ENCODE assay signal across 12 cellular contexts in the genomic region with DNA sequence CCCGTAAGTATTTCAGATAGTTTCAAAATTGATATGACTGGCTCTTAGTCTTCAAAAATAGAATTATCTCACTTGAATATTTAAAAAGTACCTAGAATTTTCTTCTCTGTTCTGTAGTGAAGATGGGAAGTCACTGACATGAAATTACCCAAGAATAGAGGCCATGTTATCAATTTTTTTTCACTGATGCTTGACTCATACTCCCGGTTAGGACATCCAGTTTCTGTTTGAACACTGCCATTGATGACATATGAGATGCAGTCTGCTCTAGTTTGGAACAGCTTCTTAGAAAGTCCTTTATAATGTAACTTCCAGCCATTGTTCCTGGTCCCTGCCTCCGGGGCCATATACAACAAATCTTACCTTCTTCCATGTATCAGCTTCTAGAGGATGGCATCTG. TPM values are rescaled to one million over a fixed set of nuclear protein-coding genes. Genes with fewer than 3 reads are reported as not detected.
DNase-seq lines count a peak whose midpoint lies in the region; ATAC-seq and TF ChIP-seq lines count a peak whose summit lies in the region.
"Had no signal": no experiment of that assay in that cellular context is flagged by ENCODE, and none has a peak within 500 bp of the region (broad histone marks: within the 10 kb centered on the region; RNA-seq: fewer than 3 reads in every experiment).

No MANE protein-coding gene starts in this region.

- H3K4me1 ChIP-seq in BE2C, result no peaks in the 10 kb centered on the region

- H3K27me3 Mint-ChIP-seq in activated CD8-positive, alpha-beta memory T cell treated with anti-CD3 and anti-CD28 coated beads, Interleukin-2, amount 10 ng/mL, durations not matched to agents 7 days and 5 days, result peaks cover 5% of the 10 kb centered on the region
- H3K27me3 Mint-ChIP-seq: activated CD4-positive, alpha-beta T cell treated with anti-CD3 and anti-CD28 coated beads, Interleukin-2, amount 10 ng/mL, durations not matched to agents 7 days and 5 days had no signal

- CTCF ChIA-PET in activated CD8-positive, alpha-beta memory T cell treated with anti-CD3 and anti-CD28 coated beads, Interleukin-2, amount 10 ng/mL, durations not matched to agents 7 days and 5 days (lab: Charles Lee), result no interaction called here

- no peak overlapping the region for H3K4me3 ChIP-seq in BE2C (ENCODE audit: low read depth, low read length)

- peak; percentile 63 for ATAC-seq in activated CD8-positive, alpha-beta memory T cell treated with anti-CD3 and anti-CD28 coated beads, Interleukin-2, amount 10 ng/mL, durations not matched to agents 7 days and 5 days
- peak; percentile 79 for ATAC-seq in HG02642 (IDR thresholded peaks at IDR 0.05; ENCODE audit: poor library complexity, unreplicated experiment)
- peak; percentile 86 for ATAC-seq in stimulated activated effector memory CD8-positive, alpha-beta T cell treated with anti-CD3 and anti-CD28 coated beads, Interleukin-12 subunit alpha, Interleukin-12 subunit beta, amount 100 ng/mL, for 72 hours
- ATAC-seq in HG03571 (IDR thresholded peaks at IDR 0.05; ENCODE audit: unreplicated experiment), result no peak
- ATAC-seq: HCT116 had no signal

- no peak overlapping the region for H3K27ac Mint-ChIP-seq in activated CD8-positive, alpha-beta memory T cell treated with anti-CD3 and anti-CD28 coated beads, Interleukin-2, amount 10 ng/mL, durations not matched to agents 7 days and 5 days
- peak overlapping the region; percentile 27 for H3K27ac Mint-ChIP-seq in stimulated activated effector memory CD8-positive, alpha-beta T cell treated with anti-CD3 and anti-CD28 coated beads, Interleukin-12 subunit alpha, Interleukin-12 subunit beta, amount 100 ng/mL, for 72 hours
- H3K27ac Mint-ChIP-seq: activated CD4-positive, alpha-beta T cell treated with anti-CD3 and anti-CD28 coated beads, Interleukin-2, amount 10 ng/mL, durations not matched to agents 7 days and 5 days had no signal

- no peak for DNase-seq in activated CD8-positive, alpha-beta memory T cell treated with anti-CD3 and anti-CD28 coated beads, Interleukin-2, amount 10 ng/mL, durations not matched to agents 7 days and 5 days
- DNase-seq in activated CD8-positive, alpha-beta memory T cell treated with anti-CD3 and anti-CD28 coated beads, Interleukin-2, amount 50 U/mL, for 48 hours, result no peak
- peak; percentile 79 for DNase-seq in amniotic epithelial cell (ENCODE audit: low read depth)
- peak in 1 of 2 donors; percentile 53 for DNase-seq in stimulated activated effector memory CD8-positive, alpha-beta T cell treated with anti-CD3 and anti-CD28 coated beads, Interleukin-12 subunit alpha, Interleukin-12 subunit beta, amount 100 ng/mL, for 72 hours (ENCODE audit: low spot score in 2 of 2)
- no peak for DNase-seq in BE2C
- DNase-seq in ACHN, result no peak
- DNase-seq: activated CD4-positive, alpha-beta T cell treated with anti-CD3 and anti-CD28 coated beads, Interleukin-2, amount 10 ng/mL, durations not matched to agents 7 days and 5 days; NCI-H2227 treated with DMSO at 0.1 percent for 48 hours; stimulated activated CD8-positive, alpha-beta memory T cell treated with anti-CD3 and anti-CD28 coated beads, Interleukin-4, amount 100 ng/mL, for 48 hours had no signal

- in situ Hi-C loops in ACHN (cut with HindIII; ENCODE audit: low pct_ligation_motif_present, low pct_unique_long_range_greater_than_20kb, low sequenced_read_pairs), result no loop called here

- TF ChIP-seq CTCF in BE2C (IDR thresholded peaks at IDR 0.05; ENCODE audit: low read depth, low read length), result no peak

- H3K36me3 ChIP-seq in BE2C, result no peaks in the 10 kb centered on the region

- peaks cover 3% of the 10 kb centered on the region for H3K36me3 Mint-ChIP-seq in activated CD8-positive, alpha-beta memory T cell treated with anti-CD3 and anti-CD28 coated beads, Interleukin-2, amount 10 ng/mL, durations not matched to agents 7 days and 5 days
- H3K36me3 Mint-ChIP-seq in stimulated activated effector memory CD8-positive, alpha-beta T cell treated with anti-CD3 and anti-CD28 coated beads, Interleukin-12 subunit alpha, Interleukin-12 subunit beta, amount 100 ng/mL, for 72 hours, result peaks cover 6% of the 10 kb centered on the region

- H3K9me3 ChIP-seq in BE2C, result no peaks in the 10 kb centered on the region

- H3K27me3 ChIP-seq in BE2C, result no peaks in the 10 kb centered on the region

- no peaks in the 10 kb centered on the region for H3K9me3 Mint-ChIP-seq in activated CD8-positive, alpha-beta memory T cell treated with anti-CD3 and anti-CD28 coated beads, Interleukin-2, amount 10 ng/mL, durations not matched to agents 7 days and 5 days (ENCODE audit: low read depth)
- H3K9me3 Mint-ChIP-seq in stimulated activated effector memory CD8-positive, alpha-beta T cell treated with anti-CD3 and anti-CD28 coated beads, Interleukin-12 subunit alpha, Interleukin-12 subunit beta, amount 100 ng/mL, for 72 hours, result no peaks in the 10 kb centered on the region
- H3K9me3 Mint-ChIP-seq: activated CD4-positive, alpha-beta T cell treated with anti-CD3 and anti-CD28 coated beads, Interleukin-2, amount 10 ng/mL, durations not matched to agents 7 days and 5 days had no signal

- H3K4me3 Mint-ChIP-seq in activated CD8-positive, alpha-beta memory T cell treated with anti-CD3 and anti-CD28 coated beads, Interleukin-2, amount 10 ng/mL, durations not matched to agents 7 days and 5 days, result peak overlapping the region; percentile 18
- H3K4me3 Mint-ChIP-seq in stimulated activated effector memory CD8-positive, alpha-beta T cell treated with anti-CD3 and anti-CD28 coated beads, Interleukin-12 subunit alpha, Interleukin-12 subunit beta, amount 100 ng/mL, for 72 hours, result no peak overlapping the region
- H3K4me3 Mint-ChIP-seq: activated CD4-positive, alpha-beta T cell treated with anti-CD3 and anti-CD28 coated beads, Interleukin-2, amount 10 ng/mL, durations not matched to agents 7 days and 5 days had no signal

- peaks cover 9% of the 10 kb centered on the region for H3K4me1 Mint-ChIP-seq in activated CD8-positive, alpha-beta memory T cell treated with anti-CD3 and anti-CD28 coated beads, Interleukin-2, amount 10 ng/mL, durations not matched to agents 7 days and 5 days
- peaks cover 21% of the 10 kb centered on the region for H3K4me1 Mint-ChIP-seq in stimulated activated effector memory CD8-positive, alpha-beta T cell treated with anti-CD3 and anti-CD28 coated beads, Interleukin-12 subunit alpha, Interleukin-12 subunit beta, amount 100 ng/mL, for 72 hours

RNA-seq across cellular contexts. Expression of a gene that starts 26.0 kb away (rescaled TPM):
- total RNA-seq in activated CD8-positive, alpha-beta memory T cell treated with anti-CD3 and anti-CD28 coated beads, Interleukin-2, amount 10 ng/mL, durations not matched to agents 7 days and 5 days, result 10 to 100 TPM; 11.4 to 16.1 TPM
- 2.5 TPM for polyA plus RNA-seq in BE2C (2012; ENCODE audit: insufficient read depth, insufficient read length, low read depth)
